ENCODE assay signal across 8 cellular contexts in genomic region chr7:36366649-36367560, GRCh38. TPM values are rescaled to one million over a fixed set of nuclear protein-coding genes. Genes with fewer than 3 reads are reported as not detected.
DNase-seq lines count a peak whose midpoint lies in the region; ATAC-seq and TF ChIP-seq lines count a peak whose summit lies in the region.

No MANE protein-coding gene starts in this region.

- peak overlapping the region; percentile 90 for H3K4me3 ChIP-seq in thoracic aorta

- TF ChIP-seq CTCF in GM10266 (IDR thresholded peaks at IDR 0.05; ENCODE audit: control insufficient read depth, insufficient read depth, low read depth, missing control alignments) (peak; percentile 95), osteocyte (IDR thresholded peaks at IDR 0.05) (peak; percentile 93), thoracic aorta (IDR thresholded peaks at IDR 0.05) (peak; percentile 82)

- H3K9me3 ChIP-seq in thoracic aorta = no peaks in the 10 kb centered on the region

- peak overlapping the region; percentile 63 for H3K27ac Mint-ChIP-seq in activated naive CD8-positive, alpha-beta T cell treated with anti-CD3 and anti-CD28 coated beads for 36 hours
- H3K27ac Mint-ChIP-seq in osteocyte (ENCODE audit: unreplicated experiment) = peak overlapping the region; percentile 44

- no peaks in the 10 kb centered on the region for H3K36me3 Mint-ChIP-seq in activated naive CD8-positive, alpha-beta T cell treated with anti-CD3 and anti-CD28 coated beads for 36 hours
- peaks cover 2% of the 10 kb centered on the region for H3K36me3 Mint-ChIP-seq in osteocyte (ENCODE audit: unreplicated experiment)

- DNase-seq in GM10266 (ENCODE audit: extremely low spot score) = peak; percentile 95
- peak; percentile 77 for DNase-seq in NCI-H1048 (lab: John Stamatoyannopoulos, UW)
- peak; percentile 87 for DNase-seq in SKM-1 (lab: John Stamatoyannopoulos, UW; ENCODE audit: unreplicated experiment)
- DNase-seq in activated naive CD8-positive, alpha-beta T cell treated with anti-CD3 and anti-CD28 coated beads for 36 hours = peak; percentile 94
- DNase-seq in Right ventricle myocardium inferior (ENCODE audit: missing footprints) = peak; percentile 96
- DNase-seq in osteocyte (ENCODE audit: extremely low spot score, unreplicated experiment) = peak; percentile 98
- peak; percentile 60 for DNase-seq in thoracic aorta (ENCODE audit: low spot score)

- H3K27ac ChIP-seq in thoracic aorta = peak overlapping the region; percentile 50 to 56

- no peaks in the 10 kb centered on the region for H3K27me3 ChIP-seq in thoracic aorta (replicated peaks; ENCODE audit: insufficient read depth)

- H3K4me3 Mint-ChIP-seq in activated naive CD8-positive, alpha-beta T cell treated with anti-CD3 and anti-CD28 coated beads for 36 hours = peak overlapping the region; percentile 87
- H3K4me3 Mint-ChIP-seq in osteocyte (ENCODE audit: unreplicated experiment) = peak overlapping the region; percentile 88

- ATAC-seq in HG02623 (IDR thresholded peaks at IDR 0.05; ENCODE audit: unreplicated experiment) = peak; percentile 98
- ATAC-seq in Right ventricle myocardium inferior = peak; percentile 99
- peak; percentile 94 for ATAC-seq in thoracic aorta (ENCODE audit: insufficient number of reproducible peaks, low FRiP score, low read depth)

- H3K4me1 Mint-ChIP-seq in activated naive CD8-positive, alpha-beta T cell treated with anti-CD3 and anti-CD28 coated beads for 36 hours = peaks cover 5% of the 10 kb centered on the region
- peaks cover 17% of the 10 kb centered on the region for H3K4me1 Mint-ChIP-seq in osteocyte (ENCODE audit: unreplicated experiment)

- H3K4me1 ChIP-seq in thoracic aorta (ENCODE audit: control insufficient read depth in 1 of 2, low read depth in 2 of 2) = peaks cover 0 to 23% of the 10 kb centered on the region in 2 donors

- H3K27me3 Mint-ChIP-seq in activated naive CD8-positive, alpha-beta T cell treated with anti-CD3 and anti-CD28 coated beads for 36 hours = no peaks in the 10 kb centered on the region
- H3K27me3 Mint-ChIP-seq in osteocyte (ENCODE audit: unreplicated experiment) = no peaks in the 10 kb centered on the region

- intact Hi-C loops in Right ventricle myocardium inferior (cut with DNase I) = no loop called here

- no peaks in the 10 kb centered on the region for H3K9me3 Mint-ChIP-seq in activated naive CD8-positive, alpha-beta T cell treated with anti-CD3 and anti-CD28 coated beads for 36 hours
- no peaks in the 10 kb centered on the region for H3K9me3 Mint-ChIP-seq in osteocyte (ENCODE audit: unreplicated experiment)

- H3K36me3 ChIP-seq in thoracic aorta = no peaks in the 10 kb centered on the region

RNA-seq across cellular contexts. Expression of gene ANLN, which starts 22.8 kb away (rescaled TPM):
- total RNA-seq in activated naive CD8-positive, alpha-beta T cell treated with anti-CD3 and anti-CD28 coated beads for 36 hours = 10 to 100 TPM; 38.6 to 44.6 TPM
- 3.3 TPM for total RNA-seq in Right ventricle myocardium inferior
- 33.5 and 37.6 TPM in 2 replicates for total RNA-seq in osteocyte
- total RNA-seq in thoracic aorta = 1 to 10 TPM; 2.2 to 2.4 TPM

Comparison
In these comparisons a context has a peak if more than half of its experiments do, and no peak if none do; other contexts are left out.
1. Peak in every context shown above with its lines: DNase-seq, ATAC-seq, H3K4me3 ChIP-seq and H3K27ac ChIP-seq.